Comparison of ENCODE assay signal across 1 cellular context in the genomic region with DNA sequence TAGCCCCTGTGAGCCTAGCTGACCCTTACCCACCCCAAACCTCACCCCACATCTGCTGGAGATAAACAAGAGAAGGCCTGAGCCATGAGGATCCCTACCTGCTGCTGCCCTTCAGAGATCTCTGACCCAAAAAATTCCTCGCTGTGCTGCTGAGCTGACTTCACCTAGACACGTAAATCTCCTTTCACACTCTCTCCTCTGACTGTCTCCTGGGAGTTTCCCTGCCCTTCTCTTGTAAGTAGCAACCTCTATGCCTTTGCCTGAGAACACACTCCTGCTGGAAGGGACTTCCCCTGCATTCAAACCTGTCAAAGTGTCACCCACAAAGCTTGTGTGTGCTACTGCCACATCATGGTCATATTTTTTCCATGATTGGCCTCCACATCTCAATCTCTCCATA.
TF ChIP-seq lines count a peak whose summit lies in the region.

No MANE protein-coding gene starts in this region.

TF ChIP-seq in GM12878, 131 proteins besides CTCF, POLR2A, EP300 and RAD21 (continued from another document and continues in another):
- 0 out of 2 replicates have a peak, but pooled peaks have one; percentile 49 for TF ChIP-seq CHD2 (IDR thresholded peaks at IDR 0.05; ENCODE audit: borderline replicate concordance, low read depth, low read length)
- peak; percentile 82 for TF ChIP-seq MTA2 (IDR thresholded peaks at IDR 0.05; ENCODE audit: low read depth)
- TF ChIP-seq CREB1 (IDR thresholded peaks at IDR 0.05; ENCODE audit: low read depth): peak; percentile 33; the same call in 1 of the 2 replicates
- TF ChIP-seq, protein P1, sequence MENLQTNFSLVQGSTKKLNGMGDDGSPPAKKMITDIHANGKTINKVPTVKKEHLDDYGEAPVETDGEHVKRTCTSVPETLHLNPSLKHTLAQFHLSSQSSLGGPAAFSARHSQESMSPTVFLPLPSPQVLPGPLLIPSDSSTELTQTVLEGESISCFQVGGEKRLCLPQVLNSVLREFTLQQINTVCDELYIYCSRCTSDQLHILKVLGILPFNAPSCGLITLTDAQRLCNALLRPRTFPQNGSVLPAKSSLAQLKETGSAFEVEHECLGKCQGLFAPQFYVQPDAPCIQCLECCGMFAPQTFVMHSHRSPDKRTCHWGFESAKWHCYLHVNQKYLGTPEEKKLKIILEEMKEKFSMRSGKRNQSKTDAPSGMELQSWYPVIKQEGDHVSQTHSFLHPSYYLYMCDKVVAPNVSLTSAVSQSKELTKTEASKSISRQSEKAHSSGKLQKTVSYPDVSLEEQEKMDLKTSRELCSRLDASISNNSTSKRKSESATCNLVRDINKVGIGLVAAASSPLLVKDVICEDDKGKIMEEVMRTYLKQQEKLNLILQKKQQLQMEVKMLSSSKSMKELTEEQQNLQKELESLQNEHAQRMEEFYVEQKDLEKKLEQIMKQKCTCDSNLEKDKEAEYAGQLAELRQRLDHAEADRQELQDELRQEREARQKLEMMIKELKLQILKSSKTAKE (IDR thresholded peaks at IDR 0.05; ENCODE audit: low read depth, poor library complexity, severe bottlenecking): peak; percentile 48
- TF ChIP-seq BRCA1 (IDR thresholded peaks at IDR 0.05; ENCODE audit: low read depth, low read length): no peak
- TF ChIP-seq HDAC6 (IDR thresholded peaks at IDR 0.05; ENCODE audit: unreplicated experiment): no peak
- TF ChIP-seq KDM1A (IDR thresholded peaks at IDR 0.05; ENCODE audit: borderline replicate concordance): no peak
- TF ChIP-seq E2F4 (IDR thresholded peaks at IDR 0.05; ENCODE audit: low read depth, low read length): no peak
- TF ChIP-seq, protein P2, sequence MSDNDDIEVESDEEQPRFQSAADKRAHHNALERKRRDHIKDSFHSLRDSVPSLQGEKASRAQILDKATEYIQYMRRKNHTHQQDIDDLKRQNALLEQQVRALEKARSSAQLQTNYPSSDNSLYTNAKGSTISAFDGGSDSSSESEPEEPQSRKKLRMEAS (IDR thresholded peaks at IDR 0.05; ENCODE audit: low read depth, low read length): no peak; the same call in 1 of the 2 replicates
- TF ChIP-seq, protein P3, sequence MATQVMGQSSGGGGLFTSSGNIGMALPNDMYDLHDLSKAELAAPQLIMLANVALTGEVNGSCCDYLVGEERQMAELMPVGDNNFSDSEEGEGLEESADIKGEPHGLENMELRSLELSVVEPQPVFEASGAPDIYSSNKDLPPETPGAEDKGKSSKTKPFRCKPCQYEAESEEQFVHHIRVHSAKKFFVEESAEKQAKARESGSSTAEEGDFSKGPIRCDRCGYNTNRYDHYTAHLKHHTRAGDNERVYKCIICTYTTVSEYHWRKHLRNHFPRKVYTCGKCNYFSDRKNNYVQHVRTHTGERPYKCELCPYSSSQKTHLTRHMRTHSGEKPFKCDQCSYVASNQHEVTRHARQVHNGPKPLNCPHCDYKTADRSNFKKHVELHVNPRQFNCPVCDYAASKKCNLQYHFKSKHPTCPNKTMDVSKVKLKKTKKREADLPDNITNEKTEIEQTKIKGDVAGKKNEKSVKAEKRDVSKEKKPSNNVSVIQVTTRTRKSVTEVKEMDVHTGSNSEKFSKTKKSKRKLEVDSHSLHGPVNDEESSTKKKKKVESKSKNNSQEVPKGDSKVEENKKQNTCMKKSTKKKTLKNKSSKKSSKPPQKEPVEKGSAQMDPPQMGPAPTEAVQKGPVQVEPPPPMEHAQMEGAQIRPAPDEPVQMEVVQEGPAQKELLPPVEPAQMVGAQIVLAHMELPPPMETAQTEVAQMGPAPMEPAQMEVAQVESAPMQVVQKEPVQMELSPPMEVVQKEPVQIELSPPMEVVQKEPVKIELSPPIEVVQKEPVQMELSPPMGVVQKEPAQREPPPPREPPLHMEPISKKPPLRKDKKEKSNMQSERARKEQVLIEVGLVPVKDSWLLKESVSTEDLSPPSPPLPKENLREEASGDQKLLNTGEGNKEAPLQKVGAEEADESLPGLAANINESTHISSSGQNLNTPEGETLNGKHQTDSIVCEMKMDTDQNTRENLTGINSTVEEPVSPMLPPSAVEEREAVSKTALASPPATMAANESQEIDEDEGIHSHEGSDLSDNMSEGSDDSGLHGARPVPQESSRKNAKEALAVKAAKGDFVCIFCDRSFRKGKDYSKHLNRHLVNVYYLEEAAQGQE (IDR thresholded peaks at IDR 0.05; ENCODE audit: low read depth, low read length): no peak
- TF ChIP-seq NBN (IDR thresholded peaks at IDR 0.05): peak; percentile 94
- no peak for TF ChIP-seq TCF12 (IDR thresholded peaks at IDR 0.05; ENCODE audit: low read depth, low read length)
- TF ChIP-seq E2F8 (IDR thresholded peaks at IDR 0.05; ENCODE audit: low read depth, partially characterized antibody): no peak
- peak; percentile 74 for TF ChIP-seq SMAD1 (IDR thresholded peaks at IDR 0.05; ENCODE audit: low read depth, partially characterized antibody)
- no peak for TF ChIP-seq ZNF384 (IDR thresholded peaks at IDR 0.05; ENCODE audit: borderline replicate concordance, low read depth, low read length)
- no peak for TF ChIP-seq ZNF592 (IDR thresholded peaks at IDR 0.05)
- TF ChIP-seq RUNX3 (IDR thresholded peaks at IDR 0.05; ENCODE audit: low read length): peak; percentile 64
- TF ChIP-seq, protein P4, sequence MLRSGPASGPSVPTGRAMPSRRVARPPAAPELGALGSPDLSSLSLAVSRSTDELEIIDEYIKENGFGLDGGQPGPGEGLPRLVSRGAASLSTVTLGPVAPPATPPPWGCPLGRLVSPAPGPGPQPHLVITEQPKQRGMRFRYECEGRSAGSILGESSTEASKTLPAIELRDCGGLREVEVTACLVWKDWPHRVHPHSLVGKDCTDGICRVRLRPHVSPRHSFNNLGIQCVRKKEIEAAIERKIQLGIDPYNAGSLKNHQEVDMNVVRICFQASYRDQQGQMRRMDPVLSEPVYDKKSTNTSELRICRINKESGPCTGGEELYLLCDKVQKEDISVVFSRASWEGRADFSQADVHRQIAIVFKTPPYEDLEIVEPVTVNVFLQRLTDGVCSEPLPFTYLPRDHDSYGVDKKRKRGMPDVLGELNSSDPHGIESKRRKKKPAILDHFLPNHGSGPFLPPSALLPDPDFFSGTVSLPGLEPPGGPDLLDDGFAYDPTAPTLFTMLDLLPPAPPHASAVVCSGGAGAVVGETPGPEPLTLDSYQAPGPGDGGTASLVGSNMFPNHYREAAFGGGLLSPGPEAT (IDR thresholded peaks at IDR 0.05; ENCODE audit: low read depth): peak; percentile 94
- no peak for TF ChIP-seq SMAD5 (IDR thresholded peaks at IDR 0.05; ENCODE audit: low read depth)
- no peak for TF ChIP-seq SRF (IDR thresholded peaks at IDR 0.05; ENCODE audit: low read depth in 2 of 2, low read length in 2 of 2)
- no peak for TF ChIP-seq ZNF217 (IDR thresholded peaks at IDR 0.05)
- 0 out of 2 replicates have a peak, but pooled peaks have one; percentile 59 for TF ChIP-seq RCOR1 (conservative IDR thresholded peaks at IDR 0.05; ENCODE audit: low read depth, low read length)
- TF ChIP-seq BHLHE40 (IDR thresholded peaks at IDR 0.05; ENCODE audit: borderline replicate concordance in 1 of 2, low read depth in 2 of 2, low read length in 1 of 2): peak in 1 of 2 experiments; percentile 67; a peak in 1 of 4 replicates
- no peak for TF ChIP-seq ZNF274 (IDR thresholded peaks at IDR 0.05; ENCODE audit: insufficient read depth, insufficient read length)
- 0 out of 2 replicates have a peak, but pooled peaks have one; percentile 54 for TF ChIP-seq STAT3 (IDR thresholded peaks at IDR 0.05; ENCODE audit: low read depth, low read length)
- peak; percentile 75 for TF ChIP-seq GATAD2B (conservative IDR thresholded peaks at IDR 0.05; ENCODE audit: low read depth)
- TF ChIP-seq DPF2 (IDR thresholded peaks at IDR 0.05): peak; percentile 67
- TF ChIP-seq ETV6 (conservative IDR thresholded peaks at IDR 0.05 in 1 of 2, IDR thresholded peaks at IDR 0.05 in 1 of 2; ENCODE audit: borderline replicate concordance in 1 of 2, low read depth in 1 of 2): 0 out of 4 replicates have a peak, but pooled peaks of 1 of the 2 experiments have one; percentile 15
- peak; percentile 84; the same call in 1 of the 2 replicates for TF ChIP-seq HDGF (IDR thresholded peaks at IDR 0.05)
- peak; percentile 56; the same call in 1 of the 2 replicates for TF ChIP-seq SMARCA5 (IDR thresholded peaks at IDR 0.05)
- TF ChIP-seq RBBP5 (conservative IDR thresholded peaks at IDR 0.05): no peak
- no peak for TF ChIP-seq NKRF (conservative IDR thresholded peaks at IDR 0.05)
- peak; percentile 81 for TF ChIP-seq RELA (IDR thresholded peaks at IDR 0.05; ENCODE audit: borderline replicate concordance, partially characterized antibody)
- TF ChIP-seq ZNF24 (IDR thresholded peaks at IDR 0.05): 0 out of 2 replicates have a peak, but pooled peaks have one; percentile 32
